ENCODE assay signal across 22 cellular contexts in genomic region chr2:241798081-241798630, GRCh38. TPM values are rescaled to one million over a fixed set of nuclear protein-coding genes. Genes with fewer than 3 reads are reported as not detected.
DNase-seq lines count a peak whose midpoint lies in the region; ATAC-seq and TF ChIP-seq lines count a peak whose summit lies in the region.
"Had no signal": no experiment of that assay in that cellular context is flagged by ENCODE, and none has a peak within 500 bp of the region (broad histone marks: within the 10 kb centered on the region; RNA-seq: fewer than 3 reads in every experiment).

No MANE protein-coding gene starts in this region.

- no peak for TF ChIP-seq CTCF in VCaP (conservative IDR thresholded peaks at IDR 0.05)

- peak overlapping the region; percentile 27 for H3K27ac ChIP-seq in VCaP

- DNase-seq in DMS79 treated with DMSO at 0.1 percent for 48 hours (lab: John Stamatoyannopoulos, UW) = peak; percentile 6
- no peak for DNase-seq in DMS79 (lab: John Stamatoyannopoulos, UW)
- DNase-seq in D341Med (ENCODE audit: low spot score) = peak; percentile 18
- peak; percentile 50 for DNase-seq in myocyte (ENCODE audit: low read depth)
- no peak for DNase-seq in HCEC 1CT
- DNase-seq in islet precursor cell = no peak
- DNase-seq: activated naive CD4-positive, alpha-beta T cell treated with Interleukin-2 at 50 U/mL for 16 hours; effector memory CD8-positive, alpha-beta T cell; GDM1; Kasumi-1; naive B cell; NCI-H1930; NK-92 treated with Interleukin-12 subunit alpha and Interleukin-12 subunit beta, amount 100 ng/mL, for 24 hours; retina; stimulated activated naive CD4-positive, alpha-beta T cell treated with Interleukin-2 at 50 U/mL for 16 hours had no signal

- no peak for ATAC-seq in GM21381 (IDR thresholded peaks at IDR 0.05; ENCODE audit: unreplicated experiment)
- ATAC-seq: activated CD4-positive, CD25-positive, alpha-beta regulatory T cell treated with anti-CD3 and anti-CD28 coated beads, Interleukin-2, amount 50 U/mL, for 24 hours; CD8-positive, alpha-beta T cell; effector memory CD8-positive, alpha-beta T cell had no signal

RNA-seq across cellular contexts. Expression of gene NEU4, which starts 10.8 kb away (rescaled TPM):
- 3.2 and 30.5 TPM in 2 replicates for total RNA-seq in myocyte
- polyA plus RNA-seq in myocyte (2012) = 0.68 TPM
- total RNA-seq: A172, H7, SK-MEL-5 had no signal

RNA-seq across cellular contexts. Expression of gene GAL3ST2, which starts 21.5 kb away (rescaled TPM):
- total RNA-seq in myocyte = 0.47 TPM in 1 of 2 replicates, not detected in the other
- polyA plus RNA-seq in myocyte (2012) = 0.19 TPM
- total RNA-seq: A172, SK-MEL-5 had no signal

Comparison
In these comparisons a context has a peak if more than half of its experiments do, and no peak if none do; other contexts are left out.
1. DNase-seq: peak in DMS79 treated with DMSO at 0.1 percent for 48 hours (single experiment), D341Med (single experiment) and myocyte (single experiment); none in DMS79 (single experiment), HCEC 1CT (single experiment) and islet precursor cell (single experiment).